Comparison of ENCODE assay signal across 1 cellular context in genomic region chr17:78346605-78347250, GRCh38.
TF ChIP-seq lines count a peak whose summit lies in the region.

No MANE protein-coding gene starts in this region.

TF ChIP-seq in K562, 482 proteins besides CTCF, POLR2A, EP300 and RAD21 (continued from another document):
- TF ChIP-seq NFIX (CRISPR knock-in tag; IDR thresholded peaks at IDR 0.05; ENCODE audit: low read depth) (no peak), ZNF655 (CRISPR knock-in tag; IDR thresholded peaks at IDR 0.05) (no peak), ZBTB9 (CRISPR knock-in tag; IDR thresholded peaks at IDR 0.05) (no peak), NFIC (IDR thresholded peaks at IDR 0.05) (peak; percentile 14; the same call in 1 of the 2 replicates), THRAP3 (IDR thresholded peaks at IDR 0.05; ENCODE audit: borderline replicate concordance) (0 out of 2 replicates have a peak, but pooled peaks have one; percentile 84), ZNF174 (CRISPR knock-in tag; IDR thresholded peaks at IDR 0.05) (no peak), MIER1 (IDR thresholded peaks at IDR 0.05; ENCODE audit: low read depth) (no peak), ZNF512 (tag; IDR thresholded peaks at IDR 0.05) (peak; percentile 96), BCL6 (CRISPR knock-in tag; IDR thresholded peaks at IDR 0.05) (no peak), MXI1 (IDR thresholded peaks at IDR 0.05; ENCODE audit: low read depth, low read length) (no peak), TGIF2 (CRISPR knock-in tag; IDR thresholded peaks at IDR 0.05) (no peak), ZNF583 (CRISPR knock-in tag; IDR thresholded peaks at IDR 0.05) (no peak), PHB (CRISPR knock-in tag; IDR thresholded peaks at IDR 0.05) (no peak), ELK3 (CRISPR knock-in tag; IDR thresholded peaks at IDR 0.05) (no peak), RBM22 (IDR thresholded peaks at IDR 0.05; ENCODE audit: low read depth, low read length, poor library complexity, severe bottlenecking) (no peak), FIP1L1 (IDR thresholded peaks at IDR 0.05; ENCODE audit: low read depth, low read length, poor library complexity, severe bottlenecking) (no peak), MTA1 (IDR thresholded peaks at IDR 0.05; ENCODE audit: borderline replicate concordance) (peak; percentile 77; the same call in 1 of the 2 replicates), ZNF121 (CRISPR knock-in tag; conservative IDR thresholded peaks at IDR 0.05) (no peak), SMARCE1 (IDR thresholded peaks at IDR 0.05) (peak; percentile 40; the same call in 1 of the 2 replicates), TCF3 (CRISPR knock-in tag; IDR thresholded peaks at IDR 0.05) (no peak), ZBTB12 (CRISPR knock-in tag; IDR thresholded peaks at IDR 0.05) (no peak), ARID2 (IDR thresholded peaks at IDR 0.05) (0 out of 2 replicates have a peak, but pooled peaks have one; percentile 52)
